8 cellular contexts compared by ENCODE assay signal in genomic region chr4:75671802-75672421, GRCh38. TPM values are rescaled to one million over a fixed set of nuclear protein-coding genes. Genes with fewer than 3 reads are reported as not detected.
DNase-seq lines count a peak whose midpoint lies in the region; ATAC-seq and TF ChIP-seq lines count a peak whose summit lies in the region.

No MANE protein-coding gene starts in this region.

- H3K9me3 Mint-ChIP-seq in activated naive CD4-positive, alpha-beta T cell treated with anti-CD3 and anti-CD28 coated beads, Interleukin-2, amount 50 U/mL, for 24 hours: no peaks in the 10 kb centered on the region

- H3K27ac Mint-ChIP-seq in activated naive CD4-positive, alpha-beta T cell treated with anti-CD3 and anti-CD28 coated beads, Interleukin-2, amount 50 U/mL, for 24 hours: peak overlapping the region; percentile 99

- no peaks in the 10 kb centered on the region for H3K27me3 Mint-ChIP-seq in activated naive CD4-positive, alpha-beta T cell treated with anti-CD3 and anti-CD28 coated beads, Interleukin-2, amount 50 U/mL, for 24 hours

- in situ Hi-C loops in astrocyte of the cerebellum (cut with HindIII; ENCODE audit: low sequenced_read_pairs): no loop called here

- TF ChIP-seq POLR2A in lower leg skin (IDR thresholded peaks at IDR 0.05): no peak

- no peak for DNase-seq in activated naive CD4-positive, alpha-beta T cell treated with anti-CD3 and anti-CD28 coated beads, Interleukin-2, amount 50 U/mL, for 16 hours
- DNase-seq in astrocyte of the cerebellum (ENCODE audit: low read depth) (no peak), lower leg skin (ENCODE audit: low spot score in 2 of 2) (no peak), upper lobe of right lung (no peak), NCI-H446 (lab: John Stamatoyannopoulos, UW) (no peak)

- peaks cover 33% of the 10 kb centered on the region for H3K4me1 ChIP-seq in upper lobe of right lung

- H3K4me3 Mint-ChIP-seq in activated naive CD4-positive, alpha-beta T cell treated with anti-CD3 and anti-CD28 coated beads, Interleukin-2, amount 50 U/mL, for 24 hours: peak overlapping the region; percentile 98

- ATAC-seq in upper lobe of right lung (no peak), HG03457 (IDR thresholded peaks at IDR 0.05; ENCODE audit: unreplicated experiment) (no peak), GM19351 (IDR thresholded peaks at IDR 0.05; ENCODE audit: unreplicated experiment) (no peak)

- peak overlapping the region; percentile 92 for H3K27ac ChIP-seq in upper lobe of right lung

- no peaks in the 10 kb centered on the region for H3K36me3 ChIP-seq in upper lobe of right lung

- 10 to 12% methylated on average over 10 of the region's 10 CpGs for whole genome bisulfite sequencing in lower leg skin, 2 donors

- no peaks in the 10 kb centered on the region for H3K36me3 Mint-ChIP-seq in activated naive CD4-positive, alpha-beta T cell treated with anti-CD3 and anti-CD28 coated beads, Interleukin-2, amount 50 U/mL, for 24 hours

- no peaks in the 10 kb centered on the region for H3K9me3 ChIP-seq in upper lobe of right lung

- intact Hi-C loops in lower leg skin (cut with DNase I; ENCODE audit: low total_unique reads) (no loop called here), upper lobe of right lung (cut with DNase I) (no loop called here)

- TF ChIP-seq CTCF in astrocyte of the cerebellum (IDR thresholded peaks at IDR 0.05; ENCODE audit: low read depth, low read length, missing control alignments) (no peak), lower leg skin (IDR thresholded peaks at IDR 0.05) (no peak), upper lobe of right lung (IDR thresholded peaks at IDR 0.05) (no peak)

- peaks cover 56% of the 10 kb centered on the region for H3K4me1 Mint-ChIP-seq in activated naive CD4-positive, alpha-beta T cell treated with anti-CD3 and anti-CD28 coated beads, Interleukin-2, amount 50 U/mL, for 24 hours

- H3K4me3 ChIP-seq in astrocyte of the cerebellum (ENCODE audit: low read depth, low read length): peak overlapping the region; percentile 98
- peak overlapping the region; percentile 98 for H3K4me3 ChIP-seq in lower leg skin (ENCODE audit: low read depth, poor library complexity, severe bottlenecking)
- peak overlapping the region; percentile 99 for H3K4me3 ChIP-seq in upper lobe of right lung

- no peaks in the 10 kb centered on the region for H3K27me3 ChIP-seq in upper lobe of right lung

RNA-seq across cellular contexts. Expression of gene G3BP2, which starts 1.3 kb away (rescaled TPM):
- total RNA-seq in lower leg skin: 10 to 100 TPM; 50.5 to 67.9 (median 57.2) TPM
- 102 TPM for total RNA-seq in upper lobe of right lung

RNA-seq across cellular contexts. Expression of gene CDKL2, which starts 41.6 kb away (rescaled TPM):
- 1 to 10 TPM in 2 of 4 donors, under 1 TPM in 2; 0.17 to 2.5 (median 0.95) TPM for total RNA-seq in lower leg skin
- 20.6 TPM for total RNA-seq in upper lobe of right lung

RNA-seq across cellular contexts. Expression of gene USO1, which starts 52.5 kb away (rescaled TPM):
- total RNA-seq in lower leg skin: 10 to 100 TPM; 52.9 to 59.1 (median 57.6) TPM
- total RNA-seq in upper lobe of right lung: 64.2 TPM
